11 cellular contexts compared by ENCODE assay signal in genomic region chr12:49091836-49092085, GRCh38. TPM values are rescaled to one million over a fixed set of nuclear protein-coding genes. Genes with fewer than 3 reads are reported as not detected.
DNase-seq lines count a peak whose midpoint lies in the region; ATAC-seq and TF ChIP-seq lines count a peak whose summit lies in the region.
"Had no signal": no experiment of that assay in that cellular context is flagged by ENCODE, and none has a peak within 500 bp of the region (broad histone marks: within the 10 kb centered on the region; RNA-seq: fewer than 3 reads in every experiment).

No MANE protein-coding gene starts in this region.

- peaks cover 0 to 9% of the 10 kb centered on the region in 2 experiments for H3K36me3 ChIP-seq in SK-N-SH (replicated peaks in 1 of 2; ENCODE audit: control insufficient read depth in 1 of 2, insufficient read depth in 2 of 2, low read length in 1 of 2)
- H3K36me3 ChIP-seq in hepatocyte (replicated peaks; ENCODE audit: insufficient read depth, low read depth) = no peaks in the 10 kb centered on the region

- no peak for TF ChIP-seq EP300 in SK-N-SH (IDR thresholded peaks at IDR 0.05; ENCODE audit: borderline replicate concordance in 1 of 2, low read depth in 1 of 2, low read length in 1 of 2)

- TF ChIP-seq CTCF in SK-N-SH (IDR thresholded peaks at IDR 0.05) (no peak), hepatocyte (IDR thresholded peaks at IDR 0.05; ENCODE audit: poor library complexity) (no peak)

- no peak overlapping the region; the same call in 1 of the 2 replicates for H2AFZ ChIP-seq in SK-N-SH (ENCODE audit: low read depth)
- no peak overlapping the region for H2AFZ ChIP-seq in hepatocyte

- peaks cover 47% of the 10 kb centered on the region for H3K4me1 Mint-ChIP-seq in T-helper 17 cell
- peaks cover 56% of the 10 kb centered on the region for H3K4me1 Mint-ChIP-seq in stimulated activated effector memory CD8-positive, alpha-beta T cell treated with anti-CD3 and anti-CD28 coated beads, Interleukin-12 subunit alpha, Interleukin-12 subunit beta, amount 100 ng/mL, for 72 hours

- H3K27me3 ChIP-seq in SK-N-SH (ENCODE audit: insufficient read depth) = peaks cover 12% of the 10 kb centered on the region; the same call in 1 of the 2 replicates
- H3K27me3 ChIP-seq in hepatocyte = peaks cover 74% of the 10 kb centered on the region

- peaks cover 6% of the 10 kb centered on the region for H3K36me3 Mint-ChIP-seq in T-helper 17 cell (ENCODE audit: low read depth)
- peaks cover 10% of the 10 kb centered on the region for H3K36me3 Mint-ChIP-seq in stimulated activated effector memory CD8-positive, alpha-beta T cell treated with anti-CD3 and anti-CD28 coated beads, Interleukin-12 subunit alpha, Interleukin-12 subunit beta, amount 100 ng/mL, for 72 hours

- no peak overlapping the region for H3K27ac Mint-ChIP-seq in T-helper 17 cell
- no peak overlapping the region for H3K27ac Mint-ChIP-seq in stimulated activated effector memory CD8-positive, alpha-beta T cell treated with anti-CD3 and anti-CD28 coated beads, Interleukin-12 subunit alpha, Interleukin-12 subunit beta, amount 100 ng/mL, for 72 hours
- H3K27ac Mint-ChIP-seq: activated T-helper 2 cell treated with anti-CD3 and anti-CD28 coated beads, Interferon-gamma antibody, Interleukin-2, Interleukin-4, amounts not matched to agents 10 μg/mL and 5 μg/mL and 100 μg/mL, durations not matched to agents 14 hours and 24 hours and 36 hours had no signal

- no peak for TF ChIP-seq RAD21 in SK-N-SH (IDR thresholded peaks at IDR 0.05; ENCODE audit: low read length)

- H3K9me3 ChIP-seq in SK-N-SH = no peaks in the 10 kb centered on the region
- no peaks in the 10 kb centered on the region for H3K9me3 ChIP-seq in T-helper 17 cell (ENCODE audit: control insufficient read depth, low read length, poor library complexity, severe bottlenecking)
- H3K9me3 ChIP-seq in hepatocyte (ENCODE audit: low read depth) = no peaks in the 10 kb centered on the region

- H4K20me1 ChIP-seq in SK-N-SH (ENCODE audit: insufficient read depth) (no peaks in the 10 kb centered on the region), hepatocyte (ENCODE audit: insufficient read depth, poor library complexity, severe bottlenecking) (no peaks in the 10 kb centered on the region)

- H3F3A ChIP-seq in SK-N-SH (replicated peaks; ENCODE audit: insufficient read depth) = peaks cover 3% of the 10 kb centered on the region

- H3K27me3 Mint-ChIP-seq in T-helper 17 cell = peaks cover 56% of the 10 kb centered on the region

- 33% methylated on average over 13 of the region's 14 CpGs for WGBS in SK-N-SH (ENCODE audit: low lambda C conversion rate)
- WGBS in hepatocyte (ENCODE audit: low lambda C conversion rate, missing lambda C conversion rate) = 9% methylated on average over 11 of the region's 14 CpGs

- ATAC-seq in SK-N-SH treated with all-trans-retinoic acid at 6 μM for 48 hours (no peak), T-helper 17 cell (no peak), HG03460 (IDR thresholded peaks at IDR 0.05; ENCODE audit: unreplicated experiment) (no peak)
- no peak for ATAC-seq in stimulated activated effector memory CD8-positive, alpha-beta T cell treated with anti-CD3 and anti-CD28 coated beads, Interleukin-12 subunit alpha, Interleukin-12 subunit beta, amount 100 ng/mL, for 72 hours
- ATAC-seq: esophagus mucosa had no signal

- peak overlapping the region; percentile 31 for H3K4me3 Mint-ChIP-seq in T-helper 17 cell
- peak overlapping the region; percentile 13 for H3K4me3 Mint-ChIP-seq in stimulated activated effector memory CD8-positive, alpha-beta T cell treated with anti-CD3 and anti-CD28 coated beads, Interleukin-12 subunit alpha, Interleukin-12 subunit beta, amount 100 ng/mL, for 72 hours

- H3K9me2 ChIP-seq in SK-N-SH = no peaks in the 10 kb centered on the region
- no peaks in the 10 kb centered on the region for H3K9me2 ChIP-seq in hepatocyte (replicated peaks; ENCODE audit: insufficient read depth)

- H3K79me2 ChIP-seq in SK-N-SH (ENCODE audit: insufficient read depth) (no peaks in the 10 kb centered on the region), hepatocyte (no peaks in the 10 kb centered on the region)

- H3K4me2 ChIP-seq in SK-N-SH = peak overlapping the region; percentile 75
- peak overlapping the region; percentile 65 for H3K4me2 ChIP-seq in hepatocyte

- POLR2A ChIA-PET in SK-N-SH (lab: Yijun Ruan, JAX) = interaction anchor here (0.5 to 1.3 kb wide), 4 partner anchors 14 to 97 kb away, joined by 3 to 7 read pairs (median 3); partner anchors contain the start of gene TUBA1B

- H3K4me3 ChIP-seq in SK-N-SH (ENCODE audit: low read depth in 2 of 2, low read length in 1 of 2) = peak overlapping the region in 1 of 2 experiments; percentile 48; a peak in 1 of 4 replicates
- no peak overlapping the region for H3K4me3 ChIP-seq in hepatocyte

- H3K9ac ChIP-seq in SK-N-SH = no peak overlapping the region

- no peak overlapping the region for H3K27ac ChIP-seq in SK-N-SH (ENCODE audit: low read depth in 2 of 2, low read length in 1 of 2)
- no peak overlapping the region for H3K27ac ChIP-seq in hepatocyte
- H3K27ac ChIP-seq: 22Rv1 had no signal

- H3K4me1 ChIP-seq in SK-N-SH (ENCODE audit: control insufficient read depth in 1 of 2, insufficient read depth in 2 of 2, low read depth in 1 of 2, low read length in 1 of 2) (peaks cover 0 to 37% of the 10 kb centered on the region in 2 experiments; a peak in 1 of 4 replicates), hepatocyte (ENCODE audit: insufficient read depth) (peaks cover 10% of the 10 kb centered on the region)

- no peak for DNase-seq in SK-N-SH
- no peak for DNase-seq in T-helper 17 cell
- DNase-seq in hepatocyte (ENCODE audit: low spot score) = no peak
- no peak for DNase-seq in stimulated activated effector memory CD8-positive, alpha-beta T cell treated with anti-CD3 and anti-CD28 coated beads, Interleukin-12 subunit alpha, Interleukin-12 subunit beta, amount 100 ng/mL, for 72 hours (ENCODE audit: low spot score in 2 of 2)
- no peak for DNase-seq in NCI-H526 treated with DMSO at 0.1 percent for 48 hours (lab: John Stamatoyannopoulos, UW)
- no peak for DNase-seq in T1000 (lab: John Stamatoyannopoulos, UW)

- H3K9me3 Mint-ChIP-seq in stimulated activated effector memory CD8-positive, alpha-beta T cell treated with anti-CD3 and anti-CD28 coated beads, Interleukin-12 subunit alpha, Interleukin-12 subunit beta, amount 100 ng/mL, for 72 hours = no peaks in the 10 kb centered on the region
- H3K9me3 Mint-ChIP-seq: activated T-helper 2 cell treated with anti-CD3 and anti-CD28 coated beads, Interferon-gamma antibody, Interleukin-2, Interleukin-4, amounts not matched to agents 10 μg/mL and 5 μg/mL and 100 μg/mL, durations not matched to agents 14 hours and 24 hours and 36 hours had no signal

- CTCF ChIA-PET in SK-N-SH (lab: Yijun Ruan, JAX) = interaction anchor here (0.5 to 25.0 kb wide), 25 partner anchors 8 to 239 kb away, joined by 3 to 315 read pairs (median 4); partner anchors contain the start of genes LMBR1L, RHEBL1 and TUBA1B

TF ChIP-seq in SK-N-SH, 30 proteins besides CTCF, POLR2A, EP300 and RAD21 (continues in another document):
- no peak for TF ChIP-seq FOXJ3 (CRISPR knock-in tag; IDR thresholded peaks at IDR 0.05)
- TF ChIP-seq TEAD4 (IDR thresholded peaks at IDR 0.05; ENCODE audit: borderline replicate concordance, insufficient read depth) = no peak
- TF ChIP-seq ELF1 (IDR thresholded peaks at IDR 0.05) = no peak

TF ChIP-seq in SK-N-SH treated with all-trans-retinoic acid at 6 μM for 48 hours, 23 proteins besides CTCF, POLR2A, EP300 and RAD21 (continues in another document):
- TF ChIP-seq ZNF8 (CRISPR knock-in tag; IDR thresholded peaks at IDR 0.05) = no peak
- TF ChIP-seq ISL1 (CRISPR knock-in tag; IDR thresholded peaks at IDR 0.05) = no peak
- TF ChIP-seq BACH2 (CRISPR knock-in tag; IDR thresholded peaks at IDR 0.05; ENCODE audit: borderline replicate concordance) = no peak
- TF ChIP-seq PPARA (CRISPR knock-in tag; IDR thresholded peaks at IDR 0.05; ENCODE audit: borderline replicate concordance) = no peak
- no peak for TF ChIP-seq CREB5 (CRISPR knock-in tag; IDR thresholded peaks at IDR 0.05; ENCODE audit: low read depth)

RNA-seq across cellular contexts. Expression of gene DHH, which starts 2.8 kb away (rescaled TPM):
- polyA plus RNA-seq in SK-N-SH (2012; rRNA removed) = 0.08 and 0.13 TPM in 2 replicates
- polyA plus RNA-seq in SK-N-SH (2012; cell fraction: cytosol; rRNA removed) = 0.03 and 0.08 TPM in 2 replicates
- polyA plus RNA-seq in SK-N-SH (2012; cell fraction: nucleus; rRNA removed) = 0.12 and 0.14 TPM in 2 replicates
- under 1 TPM; 0.17 to 0.44 TPM for total RNA-seq in T-helper 17 cell
- 0.28 TPM in 1 of 2 replicates, not detected in the other for total RNA-seq in hepatocyte
- polyA plus RNA-seq in hepatocyte = not detected in 2 replicates
- total RNA-seq: activated T-helper 2 cell treated with anti-CD3 and anti-CD28 coated beads, Interferon-gamma antibody, Interleukin-2, Interleukin-4, amounts not matched to agents 10 μg/mL and 5 μg/mL and 100 μg/mL, durations not matched to agents 14 hours and 24 hours and 36 hours had no signal

RNA-seq across cellular contexts. Expression of gene LMBR1L, which starts 18.9 kb away (rescaled TPM):
- polyA plus RNA-seq in SK-N-SH (2012; rRNA removed) = 43.0 and 61.4 TPM in 2 replicates
- polyA plus RNA-seq in SK-N-SH (2012; cell fraction: cytosol; rRNA removed) = 21.9 and 25.6 TPM in 2 replicates
- polyA plus RNA-seq in SK-N-SH (2012; cell fraction: nucleus; rRNA removed) = 223 and 317 TPM in 2 replicates
- 100 to 1,000 TPM; 257 to 270 TPM for total RNA-seq in T-helper 17 cell
- 33.3 and 55.1 TPM in 2 replicates for total RNA-seq in hepatocyte
- 74.1 and 79.8 TPM in 2 replicates for polyA plus RNA-seq in hepatocyte

RNA-seq across cellular contexts. Expression of gene RHEBL1, which starts 22.0 kb away (rescaled TPM):
- 2.2 and 2.3 TPM in 2 replicates for polyA plus RNA-seq in SK-N-SH (2012; rRNA removed)
- 1.6 and 2.9 TPM in 2 replicates for polyA plus RNA-seq in SK-N-SH (2012; cell fraction: cytosol; rRNA removed)
- polyA plus RNA-seq in SK-N-SH (2012; cell fraction: nucleus; rRNA removed) = 1.4 and 2.4 TPM in 2 replicates
- total RNA-seq in T-helper 17 cell = 1 to 10 TPM; 7.9 to 8.1 TPM
- 0.30 TPM in 1 of 2 replicates, not detected in the other for total RNA-seq in hepatocyte
- polyA plus RNA-seq in hepatocyte = not detected in 2 replicates

RNA-seq across cellular contexts. Expression of gene KMT2D, which starts 31.2 kb away (rescaled TPM):
- polyA plus RNA-seq in SK-N-SH (2012; rRNA removed) (16.3 and 30.5 TPM in 2 replicates), hepatocyte (31.2 and 39.8 TPM in 2 replicates)
- 12.4 and 21.2 TPM in 2 replicates for polyA plus RNA-seq in SK-N-SH (2012; cell fraction: cytosol; rRNA removed)
- polyA plus RNA-seq in SK-N-SH (2012; cell fraction: nucleus; rRNA removed) = 73.8 and 91.4 TPM in 2 replicates
- total RNA-seq in T-helper 17 cell (100 to 1,000 TPM; 137 to 139 TPM), hepatocyte (18.2 and 37.3 TPM in 2 replicates)

RNA-seq across cellular contexts. Expression of gene TUBA1B, which starts 39.4 kb away (rescaled TPM):
- polyA plus RNA-seq in SK-N-SH (2012; rRNA removed) (2,454 and 2,856 TPM in 2 replicates), hepatocyte (558 and 608 TPM in 2 replicates)
- polyA plus RNA-seq in SK-N-SH (2012; cell fraction: cytosol; rRNA removed) = 1,826 and 2,117 TPM in 2 replicates
- polyA plus RNA-seq in SK-N-SH (2012; cell fraction: nucleus; rRNA removed) = 970 and 1,206 TPM in 2 replicates
- total RNA-seq in T-helper 17 cell (100 to 1,000 TPM; 137 to 159 TPM), hepatocyte (652 and 722 TPM in 2 replicates)
